8 cellular contexts compared by ENCODE assay signal in the genomic region with DNA sequence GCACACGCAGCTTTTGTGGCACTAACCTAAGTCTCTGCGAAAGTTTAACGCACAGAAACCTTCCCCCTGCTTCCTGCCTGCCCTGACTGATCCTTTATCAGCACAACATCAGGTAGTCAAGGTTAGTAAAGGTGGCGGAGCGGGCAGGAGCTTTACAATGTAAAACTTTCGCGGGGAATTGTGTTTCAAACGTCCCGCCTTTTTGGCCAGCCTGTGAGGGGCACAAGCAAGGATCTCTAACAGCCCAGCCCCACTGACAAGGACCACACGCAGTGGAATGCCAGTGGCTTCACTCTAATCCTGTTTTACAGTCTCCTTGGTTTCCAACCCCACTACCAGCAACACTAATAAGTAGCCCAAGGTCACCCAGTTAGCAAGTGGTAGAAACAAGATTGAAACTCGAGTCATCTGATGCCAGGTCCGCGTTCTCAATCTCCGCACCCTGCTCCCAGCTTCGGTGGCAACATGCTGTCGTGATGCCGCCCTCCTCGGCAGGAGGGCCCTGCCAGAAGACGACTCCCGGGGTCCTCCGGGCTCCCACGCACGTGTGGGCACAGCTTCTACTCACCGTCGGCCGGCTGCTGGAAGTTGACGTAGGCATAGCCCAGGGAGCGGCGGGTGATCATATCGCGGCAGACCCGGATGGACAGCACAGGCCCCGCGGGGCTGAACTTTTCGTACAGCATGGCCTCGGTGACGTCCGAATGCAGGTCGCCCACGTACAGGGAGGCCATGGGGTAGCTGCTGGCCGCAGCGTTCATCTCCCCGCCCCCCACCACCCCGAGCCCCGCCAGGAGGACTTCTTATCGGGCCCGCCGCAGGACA. TPM values are rescaled to one million over a fixed set of nuclear protein-coding genes. Genes with fewer than 3 reads are reported as not detected.
DNase-seq lines count a peak whose midpoint lies in the region; ATAC-seq and TF ChIP-seq lines count a peak whose summit lies in the region.

No MANE protein-coding gene starts in this region.

- peak; percentile 30 for DNase-seq in G401 (ENCODE audit: low spot score)
- peak; percentile 31 for DNase-seq in HT-29 (ENCODE audit: low spot score)
- DNase-seq in T-helper 2 cell, result peak; percentile 19 to 71 (median 45)
- DNase-seq in astrocyte of the cerebellum (ENCODE audit: low read depth), result no peak
- DNase-seq in hypothalamus (lab: John Stamatoyannopoulos, UW), result peak in 30 of 51 donors; percentile 2 to 72 (median 31)
- DNase-seq in retina, result peak; percentile 54

- no peak for TF ChIP-seq CTCF in astrocyte of the cerebellum (IDR thresholded peaks at IDR 0.05; ENCODE audit: low read depth, low read length, missing control alignments)

- peak overlapping the region; percentile 82 for H3K4me3 ChIP-seq in astrocyte of the cerebellum (ENCODE audit: low read depth, low read length)

- no peak for ATAC-seq in GM18867 (IDR thresholded peaks at IDR 0.05; ENCODE audit: unreplicated experiment)
- no peak for ATAC-seq in GM21515 (IDR thresholded peaks at IDR 0.05; ENCODE audit: unreplicated experiment)

- in situ Hi-C loops in G401 (cut with HindIII; ENCODE audit: low sequenced_read_pairs) (no loop called here), astrocyte of the cerebellum (cut with HindIII; ENCODE audit: low sequenced_read_pairs) (no loop called here)

RNA-seq across cellular contexts. Expression of gene PABPC4, which starts 1.2 kb away (rescaled TPM):
- 91.4 and 171 TPM in 2 replicates for total RNA-seq in G401 (2014; rRNA removed; shearing (Covaris generic))
- total RNA-seq in HT-29 (2014; rRNA removed; shearing (Covaris generic)), result 166 and 191 TPM in 2 replicates
